In the genomic region with DNA sequence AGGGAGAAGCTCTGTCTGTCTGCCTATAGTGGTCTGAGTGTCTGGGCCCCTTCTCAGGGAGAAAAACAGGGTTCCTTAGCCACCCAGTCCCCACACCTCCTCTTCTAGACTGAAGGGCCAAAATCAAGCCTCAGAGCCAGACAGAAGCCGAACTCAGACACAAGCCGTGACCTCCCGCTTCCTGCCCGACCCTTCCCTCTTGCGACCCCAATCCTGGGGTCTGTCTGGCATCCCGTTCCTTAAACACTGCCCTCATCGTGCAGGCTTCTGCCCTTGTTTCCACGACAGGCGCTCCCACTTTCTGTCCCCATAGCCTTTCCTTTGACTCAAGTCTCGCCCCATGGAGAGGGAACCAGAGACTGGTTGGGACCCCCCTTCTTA, we compare ENCODE assay signal across 1 cellular context.
TF ChIP-seq lines count a peak whose summit lies in the region.

No MANE protein-coding gene starts in this region.

TF ChIP-seq in IMR-90, 13 proteins besides CTCF, POLR2A, EP300 and RAD21:
- TF ChIP-seq ELK1 (IDR thresholded peaks at IDR 0.05; ENCODE audit: borderline replicate concordance, low read depth, low read length) (no peak), MAZ (IDR thresholded peaks at IDR 0.05; ENCODE audit: borderline replicate concordance, low read depth, low read length) (no peak), NFE2L2 (IDR thresholded peaks at IDR 0.05; ENCODE audit: low read depth, low read length) (no peak), MXI1 (IDR thresholded peaks at IDR 0.05; ENCODE audit: borderline replicate concordance, low read depth, low read length) (no peak), FOS (IDR thresholded peaks at IDR 0.05; ENCODE audit: low read depth, low read length) (no peak), MAFK (IDR thresholded peaks at IDR 0.05; ENCODE audit: low read depth, low read length) (no peak), BHLHE40 (IDR thresholded peaks at IDR 0.05; ENCODE audit: low read depth, low read length) (no peak), CEBPB (IDR thresholded peaks at IDR 0.05; ENCODE audit: low read depth, low read length) (no peak)
